15 cellular contexts compared by ENCODE assay signal in the genomic region with DNA sequence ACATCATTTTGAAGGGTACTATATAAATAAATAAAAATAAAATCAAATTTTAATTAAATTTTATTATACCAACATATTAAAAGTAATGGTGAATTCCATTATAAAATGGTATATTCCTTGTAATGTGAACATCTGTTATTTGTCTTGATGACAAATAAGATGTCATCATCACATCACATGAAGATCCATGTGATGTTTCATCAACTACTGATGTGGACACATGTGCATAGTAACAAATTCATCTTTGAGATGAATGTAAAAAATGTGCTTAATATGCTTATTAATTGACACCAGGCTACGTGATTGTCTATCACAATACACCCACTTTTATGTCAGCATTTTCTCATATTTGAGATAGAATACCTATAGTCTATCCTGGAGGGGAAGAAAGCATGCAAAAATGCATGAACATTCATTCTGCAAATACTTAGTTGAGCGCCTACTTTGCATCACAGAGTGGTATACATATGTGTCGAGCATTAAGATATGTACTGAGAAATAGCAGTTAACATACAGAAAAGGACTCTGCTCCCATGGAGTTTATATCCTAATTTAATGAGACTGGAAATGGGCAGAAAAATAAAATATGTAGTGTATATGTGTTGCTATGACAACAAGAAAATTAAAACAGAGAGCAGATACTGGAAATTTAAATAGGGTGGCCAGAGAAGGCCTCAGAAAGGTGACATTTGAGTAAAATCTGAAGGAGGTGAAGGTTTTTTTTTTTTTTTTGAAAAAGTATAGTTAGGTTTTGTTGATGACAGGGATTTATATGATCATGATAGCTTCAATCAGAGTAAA.
DNase-seq lines count a peak whose midpoint lies in the region; ATAC-seq, FAIRE-seq and TF ChIP-seq lines count a peak whose summit lies in the region.
"Had no signal": no experiment of that assay in that cellular context is flagged by ENCODE, and none has a peak within 500 bp of the region (broad histone marks: within the 10 kb centered on the region; RNA-seq: fewer than 3 reads in every experiment).

No MANE protein-coding gene starts in this region.

- DNase-seq in CD4-positive, CD25-positive, alpha-beta regulatory T cell: no peak
- DNase-seq in CD4-positive, alpha-beta memory T cell: no peak
- DNase-seq in K562 (ENCODE audit: extremely low read depth in 1 of 4, low spot score in 3 of 4) (no peak), frontal cortex (ENCODE audit: low spot score in 2 of 2) (no peak), Karpas-422 (no peak), 8988T (no peak)
- DNase-seq: GF-D8, IMR-90, NCI-H1694 treated with DMSO at 0.1 percent for 48 hours, NCI-H446, NCI-H526, OCI-M1, SJCRH30 had no signal

- H3K9me3 ChIP-seq in CD4-positive, CD25-positive, alpha-beta regulatory T cell (ENCODE audit: control insufficient read depth in 2 of 2, low read length in 2 of 2): no peaks in the 10 kb centered on the region
- no peaks in the 10 kb centered on the region for H3K9me3 ChIP-seq in CD4-positive, alpha-beta memory T cell (ENCODE audit: control insufficient read depth in 1 of 2, low read length in 2 of 2)
- H3K9me3 ChIP-seq in K562 (replicated peaks; ENCODE audit: control insufficient read depth, insufficient read depth, low read depth, low read length): no peaks in the 10 kb centered on the region
- peaks cover 5% of the 10 kb centered on the region for H3K9me3 ChIP-seq in Karpas-422 (ENCODE audit: low read length)

- no peaks in the 10 kb centered on the region for H3K27me3 ChIP-seq in CD4-positive, CD25-positive, alpha-beta regulatory T cell (ENCODE audit: control insufficient read depth, insufficient read depth, low read length)
- H3K27me3 ChIP-seq in CD4-positive, alpha-beta memory T cell (ENCODE audit: insufficient read depth, low read length): no peaks in the 10 kb centered on the region
- H3K27me3 ChIP-seq in K562 (ENCODE audit: control insufficient read depth in 2 of 2, insufficient read depth in 2 of 2, low read length in 2 of 2) (no peaks in the 10 kb centered on the region), Karpas-422 (ENCODE audit: low read length) (no peaks in the 10 kb centered on the region)
- H3K27me3 ChIP-seq: BLaER1 treated with 17β-estradiol and CSF1 and Interleukin-3, amounts not matched to agents 10 nM and 100 nM; SJCRH30 had no signal

- in situ Hi-C loops in K562 (cut with MboI): no loop called here

- H4K20me1 ChIP-seq in K562 (replicated peaks; ENCODE audit: control insufficient read depth, insufficient read depth, low read length) (no peaks in the 10 kb centered on the region), Karpas-422 (ENCODE audit: insufficient read depth, low read depth, low read length) (no peaks in the 10 kb centered on the region)
- H4K20me1 ChIP-seq: BLaER1 treated with 17β-estradiol and CSF1 and Interleukin-3, amounts not matched to agents 10 nM and 100 nM had no signal

- H3K4me3 ChIP-seq in CD4-positive, CD25-positive, alpha-beta regulatory T cell (ENCODE audit: low read depth, low read length): no peak overlapping the region
- no peak overlapping the region for H3K4me3 ChIP-seq in CD4-positive, alpha-beta memory T cell (ENCODE audit: low read length in 2 of 2)
- H3K4me3 ChIP-seq in K562: no peak overlapping the region
- H3K4me3 ChIP-seq in Karpas-422 (ENCODE audit: low read length): no peak overlapping the region
- H3K4me3 ChIP-seq: BLaER1 treated with 17β-estradiol and CSF1 and Interleukin-3, amounts not matched to agents 10 nM and 100 nM; SJCRH30 had no signal

- no peaks in the 10 kb centered on the region for H3K27me3 Mint-ChIP-seq in CD4-positive, CD25-positive, alpha-beta regulatory T cell
- no peaks in the 10 kb centered on the region for H3K27me3 Mint-ChIP-seq in CD4-positive, alpha-beta memory T cell

- H2AFZ ChIP-seq in K562 (ENCODE audit: low read depth, low read length): no peak overlapping the region
- no peak overlapping the region for H2AFZ ChIP-seq in Karpas-422 (ENCODE audit: low read length)

- no peaks in the 10 kb centered on the region for H3K36me3 ChIP-seq in CD4-positive, CD25-positive, alpha-beta regulatory T cell (ENCODE audit: control insufficient read depth, insufficient read depth, low read length)
- H3K36me3 ChIP-seq in CD4-positive, alpha-beta memory T cell (ENCODE audit: insufficient read depth, low read length): no peaks in the 10 kb centered on the region
- H3K36me3 ChIP-seq in K562 (ENCODE audit: control insufficient read depth, insufficient read depth, low read length) (no peaks in the 10 kb centered on the region), Karpas-422 (ENCODE audit: insufficient read depth, low read length) (no peaks in the 10 kb centered on the region)
- H3K36me3 ChIP-seq: SJCRH30 had no signal

- H3K4me2 ChIP-seq in K562 (ENCODE audit: insufficient read depth, low read length) (no peak overlapping the region), Karpas-422 (ENCODE audit: low read depth, low read length, poor library complexity, severe bottlenecking) (no peak overlapping the region)
- H3K4me2 ChIP-seq: BLaER1 treated with 17β-estradiol and CSF1 and Interleukin-3, amounts not matched to agents 10 nM and 100 nM had no signal

- TF ChIP-seq RAD21 in K562 (CRISPR knock-in tag; conservative IDR thresholded peaks at IDR 0.05 in 1 of 2, IDR thresholded peaks at IDR 0.05 in 1 of 2): no peak

- H3K79me2 ChIP-seq in K562 (ENCODE audit: control insufficient read depth, insufficient read depth, low read length) (no peaks in the 10 kb centered on the region), Karpas-422 (ENCODE audit: low read length) (0 out of 2 replicates have a peak, but pooled peaks cover 3% of the 10 kb centered on the region)

- TF ChIP-seq POLR2A in K562 (conservative IDR thresholded peaks at IDR 0.05): no peak

- H3K36me3 Mint-ChIP-seq in CD4-positive, CD25-positive, alpha-beta regulatory T cell: peaks cover 14% of the 10 kb centered on the region
- peaks cover 14 to 20% of the 10 kb centered on the region in 2 donors for H3K36me3 Mint-ChIP-seq in CD4-positive, alpha-beta memory T cell

- intact Hi-C loops in CD4-positive, alpha-beta memory T cell (cut with micrococcal nuclease): no loop called here
- intact Hi-C loops in K562 (cut with micrococcal nuclease): no loop called here

- ATAC-seq in CD4-positive, CD25-positive, alpha-beta regulatory T cell (ENCODE audit: low read depth in 2 of 2): no peak
- ATAC-seq in K562 (no peak), GM21360 (IDR thresholded peaks at IDR 0.05; ENCODE audit: unreplicated experiment) (no peak)

- 4% methylated on average over 3 of the region's 3 CpGs for WGBS in K562 (ENCODE audit: insufficient coverage, low coverage, missing lambda C conversion rate)

- peaks cover 10 to 34% (median 26%) of the 10 kb centered on the region in 4 donors for H3K4me1 Mint-ChIP-seq in CD4-positive, CD25-positive, alpha-beta regulatory T cell
- peaks cover 27 to 62% (median 50%) of the 10 kb centered on the region in 4 donors for H3K4me1 Mint-ChIP-seq in CD4-positive, alpha-beta memory T cell

- H3K27ac ChIP-seq in CD4-positive, CD25-positive, alpha-beta regulatory T cell (ENCODE audit: insufficient read depth, low read length, poor library complexity, severe bottlenecking): no peak overlapping the region
- no peak overlapping the region for H3K27ac ChIP-seq in CD4-positive, alpha-beta memory T cell (ENCODE audit: low read depth, low read length)
- H3K27ac ChIP-seq in K562 (ENCODE audit: extremely low read depth, low read depth, low read length) (no peak overlapping the region), Karpas-422 (ENCODE audit: low read length) (no peak overlapping the region)
- H3K27ac ChIP-seq: BLaER1 treated with 17β-estradiol and CSF1 and Interleukin-3, amounts not matched to agents 10 nM and 100 nM; SJCRH30 had no signal

- BruUV-seq in K562 (replicated peaks; lab: Mats Ljungman, UMichigan): no TSS peak

- H3K4me1 ChIP-seq in CD4-positive, CD25-positive, alpha-beta regulatory T cell (ENCODE audit: control insufficient read depth, insufficient read depth, low read length, poor library complexity, severe bottlenecking): no peaks in the 10 kb centered on the region
- H3K4me1 ChIP-seq in CD4-positive, alpha-beta memory T cell (ENCODE audit: insufficient read depth, low read length): peaks cover 11% of the 10 kb centered on the region
- no peaks in the 10 kb centered on the region for H3K4me1 ChIP-seq in K562 (replicated peaks in 1 of 2; ENCODE audit: control insufficient read depth in 2 of 2, insufficient read depth in 2 of 2, low read length in 2 of 2)
- H3K4me1 ChIP-seq in Karpas-422 (ENCODE audit: low read length): no peaks in the 10 kb centered on the region
- H3K4me1 ChIP-seq: BLaER1 treated with 17β-estradiol and CSF1 and Interleukin-3, amounts not matched to agents 10 nM and 100 nM; SJCRH30 had no signal

- CTCF ChIA-PET in CD4-positive, alpha-beta memory T cell (lab: Charles Lee; ENCODE audit: partially characterized antibody): no interaction called here
- CTCF ChIA-PET in K562 (lab: Yijun Ruan, JAX; ENCODE audit: low intra/inter-chr PET ratio): no interaction called here

- POLR2A ChIA-PET in CD4-positive, alpha-beta memory T cell (lab: Charles Lee; ENCODE audit: partially characterized antibody): no interaction called here
- POLR2A ChIA-PET in K562 (lab: Yijun Ruan, JAX): no interaction called here

- peak overlapping the region in 2 of 3 donors; percentile 20 to 84 for H3K27ac Mint-ChIP-seq in CD4-positive, CD25-positive, alpha-beta regulatory T cell
- H3K27ac Mint-ChIP-seq in CD4-positive, alpha-beta memory T cell: peak overlapping the region in 4 of 7 donors; percentile 19 to 53 (median 40)

- TF ChIP-seq CTCF in K562 (IDR thresholded peaks at IDR 0.05 in 2 of 3, conservative IDR thresholded peaks at IDR 0.05 in 1 of 3; ENCODE audit: insufficient read depth in 2 of 3, low read depth in 1 of 3, low read length in 3 of 3): no peak

- no peak for TF ChIP-seq EP300 in K562 (IDR thresholded peaks at IDR 0.05; ENCODE audit: low read length)

- H3K9ac ChIP-seq in K562 (ENCODE audit: insufficient read depth in 1 of 2, low read depth in 2 of 2, low read length in 2 of 2): no peak overlapping the region
- no peak overlapping the region for H3K9ac ChIP-seq in Karpas-422 (ENCODE audit: low read length)
- H3K9ac ChIP-seq: BLaER1 treated with 17β-estradiol and CSF1 and Interleukin-3, amounts not matched to agents 10 nM and 100 nM had no signal

- no peaks in the 10 kb centered on the region for H3K9me1 ChIP-seq in K562 (ENCODE audit: control insufficient read depth, insufficient read depth, low read length)

- peaks cover 0 to 3% (median 0%) of the 10 kb centered on the region in 7 donors for H3K9me3 Mint-ChIP-seq in CD4-positive, CD25-positive, alpha-beta regulatory T cell
- peaks cover 0 to 2% (median 0%) of the 10 kb centered on the region in 8 donors for H3K9me3 Mint-ChIP-seq in CD4-positive, alpha-beta memory T cell

- no peak overlapping the region for H3K4me3 Mint-ChIP-seq in CD4-positive, CD25-positive, alpha-beta regulatory T cell
- H3K4me3 Mint-ChIP-seq in CD4-positive, alpha-beta memory T cell: peak overlapping the region in 1 of 8 donors; percentile 13

- FAIRE-seq in K562 (lab: Jason Lieb, UNC) (no peak), frontal cortex (lab: Jason Lieb, UNC) (peak; percentile 55)

- no peaks in the 10 kb centered on the region for H3K9me2 ChIP-seq in Karpas-422 (replicated peaks; ENCODE audit: insufficient read depth, low read length)

TF ChIP-seq in K562, 482 proteins besides CTCF, POLR2A, EP300 and RAD21:
- peak; percentile 71 for TF ChIP-seq RFX1 (IDR thresholded peaks at IDR 0.05)
- no peak for TF ChIP-seq DNMT1 (IDR thresholded peaks at IDR 0.05)
